ENCODE assay signal across 26 cellular contexts in genomic region chr6:36920546-36920945, GRCh38. TPM values are rescaled to one million over a fixed set of nuclear protein-coding genes. Genes with fewer than 3 reads are reported as not detected.
DNase-seq lines count a peak whose midpoint lies in the region; ATAC-seq and TF ChIP-seq lines count a peak whose summit lies in the region.
"Had no signal": no experiment of that assay in that cellular context is flagged by ENCODE, and none has a peak within 500 bp of the region (broad histone marks: within the 10 kb centered on the region; RNA-seq: fewer than 3 reads in every experiment).

No MANE protein-coding gene starts in this region.

- TF ChIP-seq CTCF in AG09309 (IDR thresholded peaks at IDR 0.05; ENCODE audit: control insufficient read depth, insufficient read depth, low read depth, low read length, missing control alignments) (no peak), fibroblast of mammary gland (conservative IDR thresholded peaks at IDR 0.05; ENCODE audit: control insufficient read depth, insufficient read depth, low read depth, low read length) (no peak), gastrocnemius medialis (IDR thresholded peaks at IDR 0.05 in 4 of 5, conservative IDR thresholded peaks at IDR 0.05 in 1 of 5) (no peak)

- H3K9me3 Mint-ChIP-seq in activated T-helper 2 cell treated with anti-CD3 and anti-CD28 coated beads, Interferon-gamma antibody, Interleukin-2, Interleukin-4, amounts not matched to agents 10 μg/mL and 5 μg/mL and 100 μg/mL, durations not matched to agents 14 hours and 24 hours and 36 hours = no peaks in the 10 kb centered on the region
- H3K9me3 Mint-ChIP-seq: activated CD4-positive, alpha-beta memory T cell treated with anti-CD3 and anti-CD28 coated beads for 36 hours; CD4-positive, CD25-positive, alpha-beta regulatory T cell; naive B cell; stimulated activated naive CD8-positive, alpha-beta T cell treated with anti-CD3 and anti-CD28 coated beads, Interleukin-15, Interleukin-2, amounts not matched to agents 100 ng/mL and 50 ng/mL, for 24 hours had no signal

- no peak overlapping the region for H3K27ac Mint-ChIP-seq in activated T-helper 2 cell treated with anti-CD3 and anti-CD28 coated beads, Interferon-gamma antibody, Interleukin-2, Interleukin-4, amounts not matched to agents 10 μg/mL and 5 μg/mL and 100 μg/mL, durations not matched to agents 14 hours and 24 hours and 36 hours
- H3K27ac Mint-ChIP-seq: activated CD4-positive, alpha-beta memory T cell treated with anti-CD3 and anti-CD28 coated beads for 36 hours; stimulated activated naive CD8-positive, alpha-beta T cell treated with anti-CD3 and anti-CD28 coated beads, Interleukin-15, Interleukin-2, amounts not matched to agents 100 ng/mL and 50 ng/mL, for 24 hours had no signal

- H3K36me3 Mint-ChIP-seq in activated T-helper 2 cell treated with anti-CD3 and anti-CD28 coated beads, Interferon-gamma antibody, Interleukin-2, Interleukin-4, amounts not matched to agents 10 μg/mL and 5 μg/mL and 100 μg/mL, durations not matched to agents 14 hours and 24 hours and 36 hours (ENCODE audit: low read depth) = peaks cover 81% of the 10 kb centered on the region

- no peaks in the 10 kb centered on the region for H3K9me2 ChIP-seq in GM23248 (ENCODE audit: insufficient read depth)

- no peak overlapping the region for H3K9ac ChIP-seq in GM23248

- no peak overlapping the region for H2AFZ ChIP-seq in GM23248

- H3F3A ChIP-seq in GM23248 (ENCODE audit: insufficient read depth) = peaks cover 57% of the 10 kb centered on the region

- H3K27me3 Mint-ChIP-seq in activated T-helper 2 cell treated with anti-CD3 and anti-CD28 coated beads, Interferon-gamma antibody, Interleukin-2, Interleukin-4, amounts not matched to agents 10 μg/mL and 5 μg/mL and 100 μg/mL, durations not matched to agents 14 hours and 24 hours and 36 hours (ENCODE audit: low read depth) = no peaks in the 10 kb centered on the region
- H3K27me3 Mint-ChIP-seq: activated CD4-positive, alpha-beta memory T cell treated with anti-CD3 and anti-CD28 coated beads for 36 hours; CD4-positive, CD25-positive, alpha-beta regulatory T cell; naive B cell; stimulated activated naive CD8-positive, alpha-beta T cell treated with anti-CD3 and anti-CD28 coated beads, Interleukin-15, Interleukin-2, amounts not matched to agents 100 ng/mL and 50 ng/mL, for 24 hours had no signal

- H3K4me3 Mint-ChIP-seq in activated T-helper 2 cell treated with anti-CD3 and anti-CD28 coated beads, Interferon-gamma antibody, Interleukin-2, Interleukin-4, amounts not matched to agents 10 μg/mL and 5 μg/mL and 100 μg/mL, durations not matched to agents 14 hours and 24 hours and 36 hours (ENCODE audit: low read depth) = no peak overlapping the region
- H3K4me3 Mint-ChIP-seq: activated CD4-positive, alpha-beta memory T cell treated with anti-CD3 and anti-CD28 coated beads for 36 hours; CD4-positive, CD25-positive, alpha-beta regulatory T cell; naive B cell; stimulated activated naive CD8-positive, alpha-beta T cell treated with anti-CD3 and anti-CD28 coated beads, Interleukin-15, Interleukin-2, amounts not matched to agents 100 ng/mL and 50 ng/mL, for 24 hours had no signal

- H3K9me3 ChIP-seq in GM23248 (ENCODE audit: low read depth) (no peaks in the 10 kb centered on the region), gastrocnemius medialis (no peaks in the 10 kb centered on the region)
- H3K9me3 ChIP-seq: transverse colon had no signal

- no peaks in the 10 kb centered on the region for H4K20me1 ChIP-seq in GM23248 (ENCODE audit: insufficient read depth)

- peaks cover 70% of the 10 kb centered on the region for H3K4me1 ChIP-seq in GM23248 (ENCODE audit: insufficient read depth)
- peaks cover 13 to 24% of the 10 kb centered on the region in 2 donors for H3K4me1 ChIP-seq in gastrocnemius medialis

- H3K4me3 ChIP-seq in AG09309 (ENCODE audit: control insufficient read depth, low read depth, low read length) (no peak overlapping the region), GM23248 (no peak overlapping the region), fibroblast of mammary gland (ENCODE audit: control insufficient read depth, low read depth, low read length) (no peak overlapping the region), gastrocnemius medialis (no peak overlapping the region)
- H3K4me3 ChIP-seq: transverse colon had no signal

- intact Hi-C loops in gastrocnemius medialis (cut with DNase I; ENCODE audit: low total_unique reads) = no loop called here
- intact Hi-C loops in activated T-helper 2 cell treated with anti-CD3 and anti-CD28 coated beads, Interferon-gamma antibody, Interleukin-2, Interleukin-4, amounts not matched to agents 10 μg/mL and 5 μg/mL and 100 μg/mL, durations not matched to agents 14 hours and 24 hours and 36 hours (cut with micrococcal nuclease) = no loop called here

- H3K27me3 ChIP-seq in GM23248 (replicated peaks; ENCODE audit: insufficient read depth) (no peaks in the 10 kb centered on the region), gastrocnemius medialis (no peaks in the 10 kb centered on the region)
- H3K27me3 ChIP-seq: transverse colon had no signal

- TF ChIP-seq POLR2A in gastrocnemius medialis (IDR thresholded peaks at IDR 0.05) = no peak

- in situ Hi-C loops in GM23248 (cut with MboI) (no loop called here), gastrocnemius medialis (cut with MboI; ENCODE audit: low sequenced_read_pairs in 4 of 4) (no loop called here)

- peak; percentile 32 to 48 for ATAC-seq in gastrocnemius medialis
- ATAC-seq in HG02610 (IDR thresholded peaks at IDR 0.05; ENCODE audit: unreplicated experiment) = no peak
- no peak for ATAC-seq in GM21737 (IDR thresholded peaks at IDR 0.05; ENCODE audit: unreplicated experiment)

- H3K27ac ChIP-seq in GM23248 = peak overlapping the region; percentile 54
- H3K27ac ChIP-seq in gastrocnemius medialis = peak overlapping the region in 3 of 4 donors; percentile 45 to 48 (median 46)

- H3K79me2 ChIP-seq in GM23248 (ENCODE audit: insufficient read depth) = no peaks in the 10 kb centered on the region

- H3K4me1 Mint-ChIP-seq in activated T-helper 2 cell treated with anti-CD3 and anti-CD28 coated beads, Interferon-gamma antibody, Interleukin-2, Interleukin-4, amounts not matched to agents 10 μg/mL and 5 μg/mL and 100 μg/mL, durations not matched to agents 14 hours and 24 hours and 36 hours (ENCODE audit: low read depth) = peaks cover 30% of the 10 kb centered on the region
- H3K4me1 Mint-ChIP-seq: naive B cell had no signal

- DNase-seq in AG09309 (ENCODE audit: low read depth) (peak; percentile 38), GM23248 (peak; percentile 75), fibroblast of mammary gland (ENCODE audit: low read depth) (peak; percentile 68), gastrocnemius medialis (no peak)
- no peak for DNase-seq in activated T-helper 2 cell treated with anti-CD3 and anti-CD28 coated beads, Interferon-gamma antibody, Interleukin-2, Interleukin-4, amounts not matched to agents 10 μg/mL and 5 μg/mL and 100 μg/mL, durations not matched to agents 14 hours and 24 hours and 36 hours (ENCODE audit: low spot score)
- no peak for DNase-seq in NK-92 treated with Interleukin-12 subunit alpha and Interleukin-12 subunit beta, amount 100 ng/mL, for 24 hours (lab: John Stamatoyannopoulos, UW)
- DNase-seq: ACHN; activated CD4-positive, alpha-beta memory T cell treated with anti-CD3 and anti-CD28 coated beads for 36 hours; activated gamma-delta T cell treated with Interleukin-2 at 50 U/mL for 16 hours; CD4-positive, CD25-positive, alpha-beta regulatory T cell; central memory CD4-positive, alpha-beta T cell; KBM-7; kidney glomerular epithelial cell; mesendoderm; naive B cell; NCI-H187 treated with DMSO at 0.1 percent for 48 hours; NCI-H226; NCI-H774; SHP77; SW 1271; transverse colon had no signal

- H3K4me2 ChIP-seq in GM23248 (ENCODE audit: unreplicated experiment) = peak overlapping the region; percentile 57

- WGBS in GM23248 (ENCODE audit: low coverage in 1 of 2, low lambda C conversion rate in 2 of 2, missing lambda C conversion rate in 2 of 2), 2 experiments = 36 to 39% methylated on average over 5 of the region's 5 CpGs

- H3K36me3 ChIP-seq in GM23248 (ENCODE audit: low read depth) (peaks cover 13% of the 10 kb centered on the region; the same call in 1 of the 2 replicates), gastrocnemius medialis (peaks cover 0 to 82% of the 10 kb centered on the region in 2 donors)

RNA-seq across cellular contexts. Expression of gene PI16, which starts 34.0 kb away (rescaled TPM):
- 181 and 227 TPM in 2 replicates for total RNA-seq in GM23248 (2014; rRNA removed; shearing (Covaris generic))
- 390 and 398 TPM in 2 replicates for polyA plus RNA-seq in GM23248 (2016; fragmentation: Nextera tagmentation; extraction: Ambion mirVana)
- total RNA-seq in gastrocnemius medialis = 1 to 10 TPM in 3 of 4 donors, under 1 TPM in 1; 0.87 to 3.2 (median 2.5) TPM
- total RNA-seq in activated T-helper 2 cell treated with anti-CD3 and anti-CD28 coated beads, Interferon-gamma antibody, Interleukin-2, Interleukin-4, amounts not matched to agents 10 μg/mL and 5 μg/mL and 100 μg/mL, durations not matched to agents 14 hours and 24 hours and 36 hours = not detected in 2 replicates
- total RNA-seq: endothelial cell of umbilical vein, renal cortical epithelial cell had no signal

RNA-seq across cellular contexts. Expression of gene C6orf89, which starts 34.8 kb away (rescaled TPM):
- total RNA-seq in GM23248 (2014; rRNA removed; shearing (Covaris generic)) = 84.0 and 85.5 TPM in 2 replicates
- 73.8 and 73.9 TPM in 2 replicates for polyA plus RNA-seq in GM23248 (2016; fragmentation: Nextera tagmentation; extraction: Ambion mirVana)
- 10 to 100 TPM; 30.8 to 53.2 (median 38.8) TPM for total RNA-seq in gastrocnemius medialis
- total RNA-seq in activated T-helper 2 cell treated with anti-CD3 and anti-CD28 coated beads, Interferon-gamma antibody, Interleukin-2, Interleukin-4, amounts not matched to agents 10 μg/mL and 5 μg/mL and 100 μg/mL, durations not matched to agents 14 hours and 24 hours and 36 hours = 28.4 and 29.9 TPM in 2 replicates

RNA-seq across cellular contexts. Expression of gene PPIL1, which starts 45.9 kb away (rescaled TPM):
- total RNA-seq in GM23248 (2014; rRNA removed; shearing (Covaris generic)) = 20.4 and 36.3 TPM in 2 replicates
- polyA plus RNA-seq in GM23248 (2016; fragmentation: Nextera tagmentation; extraction: Ambion mirVana) = 27.1 and 30.5 TPM in 2 replicates
- total RNA-seq in gastrocnemius medialis = 10 to 100 TPM in 3 of 4 donors, 1 to 10 TPM in 1; 5.4 to 18.7 (median 16.8) TPM
- total RNA-seq in activated T-helper 2 cell treated with anti-CD3 and anti-CD28 coated beads, Interferon-gamma antibody, Interleukin-2, Interleukin-4, amounts not matched to agents 10 μg/mL and 5 μg/mL and 100 μg/mL, durations not matched to agents 14 hours and 24 hours and 36 hours = 52.4 and 54.8 TPM in 2 replicates

Comparison
In these comparisons a context has a peak if more than half of its experiments do, and no peak if none do; other contexts are left out.
1. DNase-seq: peak in AG09309 (single experiment), GM23248 (single experiment) and fibroblast of mammary gland (single experiment); none in gastrocnemius medialis (0 of 2), activated T-helper 2 cell treated with anti-CD3 and anti-CD28 coated beads, Interferon-gamma antibody, Interleukin-2, Interleukin-4, amounts not matched to agents 10 μg/mL and 5 μg/mL and 100 μg/mL, durations not matched to agents 14 hours and 24 hours and 36 hours (single experiment) and NK-92 treated with Interleukin-12 subunit alpha and Interleukin-12 subunit beta, amount 100 ng/mL, for 24 hours (single experiment).
2. ATAC-seq: peak in gastrocnemius medialis (2 of 2); none in HG02610 (single experiment) and GM21737 (single experiment).
3. RNA of gene PI16, which starts 34.0 kb away (total RNA-seq): 181 to 227 TPM in GM23248; 0.87 to 3.2 TPM in gastrocnemius medialis and not detected in activated T-helper 2 cell treated with anti-CD3 and anti-CD28 coated beads, Interferon-gamma antibody, Interleukin-2, Interleukin-4, amounts not matched to agents 10 μg/mL and 5 μg/mL and 100 μg/mL, durations not matched to agents 14 hours and 24 hours and 36 hours; every median in the first group is over 10 times any median in the second.